In the genomic region with DNA sequence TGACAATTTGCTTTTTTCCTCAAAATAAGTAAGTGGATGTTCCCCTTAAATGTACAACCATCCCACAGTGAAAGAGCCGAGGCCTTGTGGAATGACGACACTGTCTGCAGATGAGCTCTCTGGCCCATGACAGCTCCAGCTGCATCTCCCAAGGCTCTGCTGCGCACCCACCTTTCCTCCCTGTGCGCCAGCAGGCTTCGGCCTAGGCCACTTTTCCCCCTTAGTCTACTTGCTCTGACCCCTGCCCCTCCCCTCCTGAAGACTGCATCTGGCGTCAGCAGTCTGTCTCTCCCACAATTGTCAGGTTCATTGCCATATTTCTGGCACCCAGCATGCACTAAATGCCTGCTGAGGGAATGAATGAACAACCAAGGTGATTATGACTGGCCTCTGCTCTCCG, we compare ENCODE assay signal across 15 cellular contexts. TPM values are rescaled to one million over a fixed set of nuclear protein-coding genes. Genes with fewer than 3 reads are reported as not detected.
DNase-seq lines count a peak whose midpoint lies in the region; ATAC-seq, FAIRE-seq and TF ChIP-seq lines count a peak whose summit lies in the region.
"Had no signal": no experiment of that assay in that cellular context is flagged by ENCODE, and none has a peak within 500 bp of the region (broad histone marks: within the 10 kb centered on the region; RNA-seq: fewer than 3 reads in every experiment).

No MANE protein-coding gene starts in this region.

- no peak overlapping the region for H3K9ac ChIP-seq in kidney (ENCODE audit: low read length in 2 of 2)

- H3K36me3 ChIP-seq in kidney (ENCODE audit: control insufficient read depth in 1 of 2, insufficient read depth in 2 of 2, low read length in 2 of 2) = peaks cover 0 to 1% of the 10 kb centered on the region in 2 donors

- DNase-seq in activated naive CD8-positive, alpha-beta T cell treated with anti-CD3 and anti-CD28 coated beads for 36 hours = no peak
- no peak for DNase-seq in activated T-helper 1 cell treated with anti-CD3 and anti-CD28 coated beads, Interleukin-12 subunit alpha, Interleukin-12 subunit beta, Interleukin-2, Interleukin-4 antibody, amounts not matched to agents 30 ng/mL and 10 ng/mL and 1 ng/mL, durations not matched to agents 14 hours and 24 hours and 36 hours (ENCODE audit: low spot score)
- DNase-seq in kidney (peak; percentile 11), 8988T (no peak), NCI-H187 treated with DMSO at 0.1 percent for 48 hours (lab: John Stamatoyannopoulos, UW) (no peak)
- DNase-seq: effector memory CD4-positive, alpha-beta T cell; heart left ventricle; NCI-H2081; NCI-H510A treated with DMSO at 0.1 percent for 48 hours; stimulated activated CD4-positive, alpha-beta T cell treated with anti-CD3 and anti-CD28 coated beads, Interleukin-4, amount 100 ng/mL, for 1 hour; T-helper 1 cell had no signal

- H3K27me3 Mint-ChIP-seq in activated naive CD8-positive, alpha-beta T cell = no peaks in the 10 kb centered on the region
- no peaks in the 10 kb centered on the region for H3K27me3 Mint-ChIP-seq in activated naive CD8-positive, alpha-beta T cell treated with anti-CD3 and anti-CD28 coated beads for 36 hours
- H3K27me3 Mint-ChIP-seq in activated T-helper 1 cell treated with anti-CD3 and anti-CD28 coated beads, Interleukin-12 subunit alpha, Interleukin-12 subunit beta, Interleukin-2, Interleukin-4 antibody, amounts not matched to agents 30 ng/mL and 10 ng/mL and 1 ng/mL, durations not matched to agents 14 hours and 24 hours and 36 hours (ENCODE audit: insufficient read depth) = no peaks in the 10 kb centered on the region
- H3K27me3 Mint-ChIP-seq in activated T-helper 17 cell treated with anti-CD3 and anti-CD28 coated beads, Interleukin-2, amount 50 U/mL, for 72 hours = no peaks in the 10 kb centered on the region

- ATAC-seq in activated T-helper 17 cell treated with anti-CD3 and anti-CD28 coated beads, Interleukin-2, amount 50 U/mL, for 72 hours (replicated peaks) = no peak
- no peak for ATAC-seq in HG02981 (IDR thresholded peaks at IDR 0.05; ENCODE audit: unreplicated experiment)
- ATAC-seq: heart left ventricle, Right ventricle myocardium inferior had no signal

- H3K4me3 ChIP-seq in kidney (ENCODE audit: low read length in 2 of 2) = no peak overlapping the region

- no peak overlapping the region for H3K27ac ChIP-seq in kidney (ENCODE audit: low read depth in 2 of 2, low read length in 2 of 2)
- H3K27ac ChIP-seq: heart left ventricle had no signal

- no peaks in the 10 kb centered on the region for H3K9me3 ChIP-seq in kidney (ENCODE audit: control insufficient read depth in 1 of 2, low read length in 2 of 2)
- H3K9me3 ChIP-seq: heart left ventricle had no signal

- H3K4me3 Mint-ChIP-seq in activated naive CD8-positive, alpha-beta T cell = peak overlapping the region; percentile 91
- H3K4me3 Mint-ChIP-seq in activated naive CD8-positive, alpha-beta T cell treated with anti-CD3 and anti-CD28 coated beads for 36 hours = no peak overlapping the region
- H3K4me3 Mint-ChIP-seq in activated T-helper 1 cell treated with anti-CD3 and anti-CD28 coated beads, Interleukin-12 subunit alpha, Interleukin-12 subunit beta, Interleukin-2, Interleukin-4 antibody, amounts not matched to agents 30 ng/mL and 10 ng/mL and 1 ng/mL, durations not matched to agents 14 hours and 24 hours and 36 hours = peak overlapping the region; percentile 89
- no peak overlapping the region for H3K4me3 Mint-ChIP-seq in activated T-helper 17 cell treated with anti-CD3 and anti-CD28 coated beads, Interleukin-2, amount 50 U/mL, for 72 hours

- peaks cover 35% of the 10 kb centered on the region for H3K4me1 Mint-ChIP-seq in activated naive CD8-positive, alpha-beta T cell (ENCODE audit: low read depth)
- H3K4me1 Mint-ChIP-seq in activated naive CD8-positive, alpha-beta T cell treated with anti-CD3 and anti-CD28 coated beads for 36 hours = peaks cover 39% of the 10 kb centered on the region
- H3K4me1 Mint-ChIP-seq in activated T-helper 1 cell treated with anti-CD3 and anti-CD28 coated beads, Interleukin-12 subunit alpha, Interleukin-12 subunit beta, Interleukin-2, Interleukin-4 antibody, amounts not matched to agents 30 ng/mL and 10 ng/mL and 1 ng/mL, durations not matched to agents 14 hours and 24 hours and 36 hours (ENCODE audit: low read depth) = peaks cover 15% of the 10 kb centered on the region
- H3K4me1 Mint-ChIP-seq in activated T-helper 17 cell treated with anti-CD3 and anti-CD28 coated beads, Interleukin-2, amount 50 U/mL, for 72 hours = peaks cover 9% of the 10 kb centered on the region

- TF ChIP-seq CTCF in kidney (IDR thresholded peaks at IDR 0.05; ENCODE audit: borderline replicate concordance, extremely low read depth, insufficient read depth) = no peak

- FAIRE-seq in kidney (lab: Jason Lieb, UNC) = no peak

- H3K36me3 Mint-ChIP-seq in activated naive CD8-positive, alpha-beta T cell = no peaks in the 10 kb centered on the region
- H3K36me3 Mint-ChIP-seq in activated naive CD8-positive, alpha-beta T cell treated with anti-CD3 and anti-CD28 coated beads for 36 hours = no peaks in the 10 kb centered on the region
- peaks cover 5% of the 10 kb centered on the region for H3K36me3 Mint-ChIP-seq in activated T-helper 1 cell treated with anti-CD3 and anti-CD28 coated beads, Interleukin-12 subunit alpha, Interleukin-12 subunit beta, Interleukin-2, Interleukin-4 antibody, amounts not matched to agents 30 ng/mL and 10 ng/mL and 1 ng/mL, durations not matched to agents 14 hours and 24 hours and 36 hours (ENCODE audit: low read depth)
- H3K36me3 Mint-ChIP-seq in activated T-helper 17 cell treated with anti-CD3 and anti-CD28 coated beads, Interleukin-2, amount 50 U/mL, for 72 hours (ENCODE audit: low read depth) = peaks cover 20% of the 10 kb centered on the region

- H3K4me1 ChIP-seq in kidney (ENCODE audit: control insufficient read depth in 1 of 2, insufficient read depth in 1 of 2, low read depth in 1 of 2, low read length in 2 of 2) = peaks cover 0 to 9% of the 10 kb centered on the region in 2 donors

- intact Hi-C loops in activated T-helper 1 cell treated with anti-CD3 and anti-CD28 coated beads, Interleukin-12 subunit alpha, Interleukin-12 subunit beta, Interleukin-2, Interleukin-4 antibody, amounts not matched to agents 30 ng/mL and 10 ng/mL and 1 ng/mL, durations not matched to agents 14 hours and 24 hours and 36 hours (cut with micrococcal nuclease) = loop anchor here (5.0 kb wide), 1 partner anchor 43 kb away; no protein-coding TSS in a partner anchor
- intact Hi-C loops in kidney (cut with DNase I) = no loop called here

- H3K27ac Mint-ChIP-seq in activated naive CD8-positive, alpha-beta T cell = no peak overlapping the region
- H3K27ac Mint-ChIP-seq in activated naive CD8-positive, alpha-beta T cell treated with anti-CD3 and anti-CD28 coated beads for 36 hours = no peak overlapping the region
- no peak overlapping the region for H3K27ac Mint-ChIP-seq in activated T-helper 1 cell treated with anti-CD3 and anti-CD28 coated beads, Interleukin-12 subunit alpha, Interleukin-12 subunit beta, Interleukin-2, Interleukin-4 antibody, amounts not matched to agents 30 ng/mL and 10 ng/mL and 1 ng/mL, durations not matched to agents 14 hours and 24 hours and 36 hours
- no peak overlapping the region for H3K27ac Mint-ChIP-seq in activated T-helper 17 cell treated with anti-CD3 and anti-CD28 coated beads, Interleukin-2, amount 50 U/mL, for 72 hours

- H3K9me3 Mint-ChIP-seq in activated naive CD8-positive, alpha-beta T cell (ENCODE audit: low read depth) = no peaks in the 10 kb centered on the region
- no peaks in the 10 kb centered on the region for H3K9me3 Mint-ChIP-seq in activated naive CD8-positive, alpha-beta T cell treated with anti-CD3 and anti-CD28 coated beads for 36 hours
- no peaks in the 10 kb centered on the region for H3K9me3 Mint-ChIP-seq in activated T-helper 1 cell treated with anti-CD3 and anti-CD28 coated beads, Interleukin-12 subunit alpha, Interleukin-12 subunit beta, Interleukin-2, Interleukin-4 antibody, amounts not matched to agents 30 ng/mL and 10 ng/mL and 1 ng/mL, durations not matched to agents 14 hours and 24 hours and 36 hours
- H3K9me3 Mint-ChIP-seq in activated T-helper 17 cell treated with anti-CD3 and anti-CD28 coated beads, Interleukin-2, amount 50 U/mL, for 72 hours = no peaks in the 10 kb centered on the region

RNA-seq across cellular contexts. Expression of gene TOP3B, which starts 2.0 kb away (rescaled TPM):
- 10 to 100 TPM; 31.3 to 36.7 TPM for total RNA-seq in activated naive CD8-positive, alpha-beta T cell treated with anti-CD3 and anti-CD28 coated beads for 36 hours
- 48.4 and 51.9 TPM in 2 replicates for total RNA-seq in activated T-helper 1 cell treated with anti-CD3 and anti-CD28 coated beads, Interleukin-12 subunit alpha, Interleukin-12 subunit beta, Interleukin-2, Interleukin-4 antibody, amounts not matched to agents 30 ng/mL and 10 ng/mL and 1 ng/mL, durations not matched to agents 14 hours and 24 hours and 36 hours
- total RNA-seq in kidney = 26.7 TPM
- 8.1 TPM for polyA plus RNA-seq in kidney (ENCODE audit: insufficient read depth, low read depth, low replicate concordance)
- total RNA-seq in activated T-helper 17 cell treated with anti-CD3 and anti-CD28 coated beads, Interleukin-2, amount 50 U/mL, for 72 hours = 10 to 100 TPM; 34.6 to 42.3 TPM

RNA-seq across cellular contexts. Expression of gene PPM1F, which starts 27.9 kb away (rescaled TPM):
- 10 to 100 TPM; 31.4 to 32.9 TPM for total RNA-seq in activated naive CD8-positive, alpha-beta T cell treated with anti-CD3 and anti-CD28 coated beads for 36 hours
- total RNA-seq in activated T-helper 1 cell treated with anti-CD3 and anti-CD28 coated beads, Interleukin-12 subunit alpha, Interleukin-12 subunit beta, Interleukin-2, Interleukin-4 antibody, amounts not matched to agents 30 ng/mL and 10 ng/mL and 1 ng/mL, durations not matched to agents 14 hours and 24 hours and 36 hours = 28.5 and 28.7 TPM in 2 replicates
- total RNA-seq in kidney = 42.5 TPM
- polyA plus RNA-seq in kidney (ENCODE audit: insufficient read depth, low read depth, low replicate concordance) = 13.8 TPM
- 10 to 100 TPM; 17.3 to 20.3 TPM for total RNA-seq in activated T-helper 17 cell treated with anti-CD3 and anti-CD28 coated beads, Interleukin-2, amount 50 U/mL, for 72 hours

Comparison
In these comparisons a context has a peak if more than half of its experiments do, and no peak if none do; other contexts are left out.
1. H3K4me3 Mint-ChIP-seq: peak in activated naive CD8-positive, alpha-beta T cell (single experiment) and activated T-helper 1 cell treated with anti-CD3 and anti-CD28 coated beads, Interleukin-12 subunit alpha, Interleukin-12 subunit beta, Interleukin-2, Interleukin-4 antibody, amounts not matched to agents 30 ng/mL and 10 ng/mL and 1 ng/mL, durations not matched to agents 14 hours and 24 hours and 36 hours (single experiment); none in activated naive CD8-positive, alpha-beta T cell treated with anti-CD3 and anti-CD28 coated beads for 36 hours (single experiment) and activated T-helper 17 cell treated with anti-CD3 and anti-CD28 coated beads, Interleukin-2, amount 50 U/mL, for 72 hours (single experiment).